1 cellular context compared by ENCODE assay signal in the genomic region with DNA sequence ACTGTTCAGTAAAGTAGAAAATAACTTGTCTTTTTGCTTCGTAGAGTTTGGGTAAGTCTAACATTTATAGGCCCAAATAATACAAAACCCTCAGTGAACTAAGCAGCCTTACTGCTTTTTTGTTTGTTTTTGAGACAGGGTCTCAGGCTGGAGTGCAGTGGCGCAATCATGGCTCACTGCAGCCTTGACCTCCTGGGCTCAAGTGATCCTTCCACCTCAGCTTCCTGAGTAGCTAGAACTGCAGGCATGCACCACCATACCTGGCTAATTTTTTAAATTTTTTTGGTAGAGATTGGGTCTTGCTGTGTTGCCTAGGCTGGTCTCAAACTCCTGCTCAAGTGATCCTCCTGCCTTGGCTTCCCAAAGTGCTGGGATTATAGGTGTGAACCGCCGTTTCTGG.
TF ChIP-seq lines count a peak whose summit lies in the region.
"Not testable (repeated sequence)": the region's sequence is repeated elsewhere in the genome, so short reads cannot be mapped to it uniquely, and the experiment has no call there.

No MANE protein-coding gene starts in this region.

TF ChIP-seq in HepG2, 621 proteins besides CTCF, POLR2A, EP300 and RAD21 (continued from another document and continues in another):
- TF ChIP-seq MED13 (CRISPR knock-in tag; IDR thresholded peaks at IDR 0.05) (peak; percentile 37; the same call in 1 of the 2 replicates), HMG20A (CRISPR knock-in tag; IDR thresholded peaks at IDR 0.05; ENCODE audit: borderline replicate concordance) (peak; percentile 82; the same call in 1 of the 2 replicates), ISL2 (CRISPR knock-in tag; IDR thresholded peaks at IDR 0.05) (peak; percentile 65), MTA1 (CRISPR knock-in tag; IDR thresholded peaks at IDR 0.05; ENCODE audit: borderline replicate concordance) (0 out of 2 replicates have a peak, but pooled peaks have one; percentile 46), ZNF580 (CRISPR knock-in tag; IDR thresholded peaks at IDR 0.05; ENCODE audit: borderline replicate concordance, low read depth) (peak; percentile 51; the same call in 1 of the 2 replicates), KAT7 (CRISPR knock-in tag; IDR thresholded peaks at IDR 0.05; ENCODE audit: borderline replicate concordance) (peak; percentile 88), GATAD2A (CRISPR knock-in tag; IDR thresholded peaks at IDR 0.05) (peak; percentile 94), ZNF124 (CRISPR knock-in tag; IDR thresholded peaks at IDR 0.05) (peak; percentile 50; the same call in 1 of the 2 replicates), ZNF644 (CRISPR knock-in tag; IDR thresholded peaks at IDR 0.05; ENCODE audit: low read depth) (peak; percentile 50; the same call in 1 of the 2 replicates), FOXA1 (CRISPR knock-in tag; IDR thresholded peaks at IDR 0.05) (peak; percentile 57; the same call in 1 of the 2 replicates), IKZF5 (CRISPR knock-in tag; IDR thresholded peaks at IDR 0.05) (peak; percentile 58; the same call in 1 of the 2 replicates), RARA (CRISPR knock-in tag; IDR thresholded peaks at IDR 0.05) (peak; percentile 88), FOXA3 (CRISPR knock-in tag; IDR thresholded peaks at IDR 0.05) (peak; percentile 70; the same call in 1 of the 2 replicates), FOXP1 (CRISPR knock-in tag; IDR thresholded peaks at IDR 0.05) (peak; percentile 25), IRF2 (CRISPR knock-in tag; IDR thresholded peaks at IDR 0.05) (peak; percentile 57; the same call in 1 of the 2 replicates), DPF2 (CRISPR knock-in tag; IDR thresholded peaks at IDR 0.05; ENCODE audit: borderline replicate concordance, low read depth) (peak; percentile 85), ZBTB7A (CRISPR knock-in tag; IDR thresholded peaks at IDR 0.05) (peak; percentile 95), ZNF7 (CRISPR knock-in tag; IDR thresholded peaks at IDR 0.05) (peak; percentile 64), ZNF362 (CRISPR knock-in tag; IDR thresholded peaks at IDR 0.05; ENCODE audit: borderline replicate concordance) (peak; percentile 36; the same call in 1 of the 2 replicates), TEAD3 (CRISPR knock-in tag; optimal IDR thresholded peaks at IDR 0.05; ENCODE audit: borderline replicate concordance) (peak; percentile 87), PITX1 (CRISPR knock-in tag; IDR thresholded peaks at IDR 0.05) (peak; percentile 77), ZFY (CRISPR knock-in tag; IDR thresholded peaks at IDR 0.05) (peak; percentile 17; the same call in 1 of the 2 replicates), CEBPB (IDR thresholded peaks at IDR 0.05; ENCODE audit: borderline replicate concordance, low read depth, low read length) (peak; percentile 71; the same call in 1 of the 2 replicates), KLF16 (CRISPR knock-in tag; IDR thresholded peaks at IDR 0.05) (0 out of 4 replicates have a peak, but pooled peaks of 1 of the 2 experiments have one; percentile 49), SOX13 (IDR thresholded peaks at IDR 0.05) (0 out of 2 replicates have a peak, but pooled peaks have one; percentile 37), SOX13 (CRISPR knock-in tag; conservative IDR thresholded peaks at IDR 0.05 in 1 of 2, IDR thresholded peaks at IDR 0.05 in 1 of 2) (peak in 1 of 2 experiments; percentile 73; a peak in 2 of 4 replicates), NR2F1 (CRISPR knock-in tag; IDR thresholded peaks at IDR 0.05) (peak; percentile 86 to 93), SIX1 (CRISPR knock-in tag; IDR thresholded peaks at IDR 0.05; ENCODE audit: borderline replicate concordance) (peak; percentile 51; the same call in 1 of the 2 replicates), REPIN1 (CRISPR knock-in tag; IDR thresholded peaks at IDR 0.05; ENCODE audit: borderline replicate concordance, low read depth) (peak; percentile 41; the same call in 1 of the 2 replicates), NONO (CRISPR knock-in tag; conservative IDR thresholded peaks at IDR 0.05) (0 out of 2 replicates have a peak, but pooled peaks have one; percentile 25), HOXD1 (CRISPR knock-in tag; IDR thresholded peaks at IDR 0.05) (0 out of 2 replicates have a peak, but pooled peaks have one; percentile 22), KAT8 (CRISPR knock-in tag; IDR thresholded peaks at IDR 0.05) (0 out of 2 replicates have a peak, but pooled peaks have one; percentile 30), ZNF788 (CRISPR knock-in tag; IDR thresholded peaks at IDR 0.05; ENCODE audit: borderline replicate concordance) (peak; percentile 49; the same call in 1 of the 2 replicates), ETV5 (CRISPR knock-in tag; IDR thresholded peaks at IDR 0.05; ENCODE audit: borderline replicate concordance) (peak; percentile 70; the same call in 1 of the 2 replicates), ZNF331 (CRISPR knock-in tag; IDR thresholded peaks at IDR 0.05) (peak; percentile 29; the same call in 1 of the 2 replicates), GABPB1 (CRISPR knock-in tag; IDR thresholded peaks at IDR 0.05) (peak; percentile 37; the same call in 1 of the 2 replicates)
- TF ChIP-seq, protein P1, sequence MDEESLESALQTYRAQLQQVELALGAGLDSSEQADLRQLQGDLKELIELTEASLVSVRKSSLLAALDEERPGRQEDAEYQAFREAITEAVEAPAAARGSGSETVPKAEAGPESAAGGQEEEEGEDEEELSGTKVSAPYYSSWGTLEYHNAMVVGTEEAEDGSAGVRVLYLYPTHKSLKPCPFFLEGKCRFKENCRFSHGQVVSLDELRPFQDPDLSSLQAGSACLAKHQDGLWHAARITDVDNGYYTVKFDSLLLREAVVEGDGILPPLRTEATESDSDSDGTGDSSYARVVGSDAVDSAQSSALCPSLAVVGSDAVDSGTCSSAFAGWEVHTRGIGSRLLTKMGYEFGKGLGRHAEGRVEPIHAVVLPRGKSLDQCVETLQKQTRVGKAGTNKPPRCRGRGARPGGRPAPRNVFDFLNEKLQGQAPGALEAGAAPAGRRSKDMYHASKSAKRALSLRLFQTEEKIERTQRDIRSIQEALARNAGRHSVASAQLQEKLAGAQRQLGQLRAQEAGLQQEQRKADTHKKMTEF (CRISPR knock-in tag; IDR thresholded peaks at IDR 0.05), result peak; percentile 35; the same call in 1 of the 2 replicates
- TF ChIP-seq, protein P2, sequence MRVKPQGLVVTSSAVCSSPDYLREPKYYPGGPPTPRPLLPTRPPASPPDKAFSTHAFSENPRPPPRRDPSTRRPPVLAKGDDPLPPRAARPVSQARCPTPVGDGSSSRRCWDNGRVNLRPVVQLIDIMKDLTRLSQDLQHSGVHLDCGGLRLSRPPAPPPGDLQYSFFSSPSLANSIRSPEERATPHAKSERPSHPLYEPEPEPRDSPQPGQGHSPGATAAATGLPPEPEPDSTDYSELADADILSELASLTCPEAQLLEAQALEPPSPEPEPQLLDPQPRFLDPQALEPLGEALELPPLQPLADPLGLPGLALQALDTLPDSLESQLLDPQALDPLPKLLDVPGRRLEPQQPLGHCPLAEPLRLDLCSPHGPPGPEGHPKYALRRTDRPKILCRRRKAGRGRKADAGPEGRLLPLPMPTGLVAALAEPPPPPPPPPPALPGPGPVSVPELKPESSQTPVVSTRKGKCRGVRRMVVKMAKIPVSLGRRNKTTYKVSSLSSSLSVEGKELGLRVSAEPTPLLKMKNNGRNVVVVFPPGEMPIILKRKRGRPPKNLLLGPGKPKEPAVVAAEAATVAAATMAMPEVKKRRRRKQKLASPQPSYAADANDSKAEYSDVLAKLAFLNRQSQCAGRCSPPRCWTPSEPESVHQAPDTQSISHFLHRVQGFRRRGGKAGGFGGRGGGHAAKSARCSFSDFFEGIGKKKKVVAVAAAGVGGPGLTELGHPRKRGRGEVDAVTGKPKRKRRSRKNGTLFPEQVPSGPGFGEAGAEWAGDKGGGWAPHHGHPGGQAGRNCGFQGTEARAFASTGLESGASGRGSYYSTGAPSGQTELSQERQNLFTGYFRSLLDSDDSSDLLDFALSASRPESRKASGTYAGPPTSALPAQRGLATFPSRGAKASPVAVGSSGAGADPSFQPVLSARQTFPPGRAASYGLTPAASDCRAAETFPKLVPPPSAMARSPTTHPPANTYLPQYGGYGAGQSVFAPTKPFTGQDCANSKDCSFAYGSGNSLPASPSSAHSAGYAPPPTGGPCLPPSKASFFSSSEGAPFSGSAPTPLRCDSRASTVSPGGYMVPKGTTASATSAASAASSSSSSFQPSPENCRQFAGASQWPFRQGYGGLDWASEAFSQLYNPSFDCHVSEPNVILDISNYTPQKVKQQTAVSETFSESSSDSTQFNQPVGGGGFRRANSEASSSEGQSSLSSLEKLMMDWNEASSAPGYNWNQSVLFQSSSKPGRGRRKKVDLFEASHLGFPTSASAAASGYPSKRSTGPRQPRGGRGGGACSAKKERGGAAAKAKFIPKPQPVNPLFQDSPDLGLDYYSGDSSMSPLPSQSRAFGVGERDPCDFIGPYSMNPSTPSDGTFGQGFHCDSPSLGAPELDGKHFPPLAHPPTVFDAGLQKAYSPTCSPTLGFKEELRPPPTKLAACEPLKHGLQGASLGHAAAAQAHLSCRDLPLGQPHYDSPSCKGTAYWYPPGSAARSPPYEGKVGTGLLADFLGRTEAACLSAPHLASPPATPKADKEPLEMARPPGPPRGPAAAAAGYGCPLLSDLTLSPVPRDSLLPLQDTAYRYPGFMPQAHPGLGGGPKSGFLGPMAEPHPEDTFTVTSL (CRISPR knock-in tag; IDR thresholded peaks at IDR 0.05; ENCODE audit: borderline replicate concordance), result peak; percentile 84; the same call in 1 of the 2 replicates
- not testable (repeated sequence) for TF ChIP-seq FOXA1, FOXP1, NONO (IDR thresholded peaks at IDR 0.05)
- TF ChIP-seq, protein P3, sequence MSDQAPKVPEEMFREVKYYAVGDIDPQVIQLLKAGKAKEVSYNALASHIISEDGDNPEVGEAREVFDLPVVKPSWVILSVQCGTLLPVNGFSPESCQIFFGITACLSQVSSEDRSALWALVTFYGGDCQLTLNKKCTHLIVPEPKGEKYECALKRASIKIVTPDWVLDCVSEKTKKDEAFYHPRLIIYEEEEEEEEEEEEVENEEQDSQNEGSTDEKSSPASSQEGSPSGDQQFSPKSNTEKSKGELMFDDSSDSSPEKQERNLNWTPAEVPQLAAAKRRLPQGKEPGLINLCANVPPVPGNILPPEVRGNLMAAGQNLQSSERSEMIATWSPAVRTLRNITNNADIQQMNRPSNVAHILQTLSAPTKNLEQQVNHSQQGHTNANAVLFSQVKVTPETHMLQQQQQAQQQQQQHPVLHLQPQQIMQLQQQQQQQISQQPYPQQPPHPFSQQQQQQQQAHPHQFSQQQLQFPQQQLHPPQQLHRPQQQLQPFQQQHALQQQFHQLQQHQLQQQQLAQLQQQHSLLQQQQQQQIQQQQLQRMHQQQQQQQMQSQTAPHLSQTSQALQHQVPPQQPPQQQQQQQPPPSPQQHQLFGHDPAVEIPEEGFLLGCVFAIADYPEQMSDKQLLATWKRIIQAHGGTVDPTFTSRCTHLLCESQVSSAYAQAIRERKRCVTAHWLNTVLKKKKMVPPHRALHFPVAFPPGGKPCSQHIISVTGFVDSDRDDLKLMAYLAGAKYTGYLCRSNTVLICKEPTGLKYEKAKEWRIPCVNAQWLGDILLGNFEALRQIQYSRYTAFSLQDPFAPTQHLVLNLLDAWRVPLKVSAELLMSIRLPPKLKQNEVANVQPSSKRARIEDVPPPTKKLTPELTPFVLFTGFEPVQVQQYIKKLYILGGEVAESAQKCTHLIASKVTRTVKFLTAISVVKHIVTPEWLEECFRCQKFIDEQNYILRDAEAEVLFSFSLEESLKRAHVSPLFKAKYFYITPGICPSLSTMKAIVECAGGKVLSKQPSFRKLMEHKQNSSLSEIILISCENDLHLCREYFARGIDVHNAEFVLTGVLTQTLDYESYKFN (CRISPR knock-in tag; conservative IDR thresholded peaks at IDR 0.05), result peak; percentile 86
- TF ChIP-seq, protein P4, sequence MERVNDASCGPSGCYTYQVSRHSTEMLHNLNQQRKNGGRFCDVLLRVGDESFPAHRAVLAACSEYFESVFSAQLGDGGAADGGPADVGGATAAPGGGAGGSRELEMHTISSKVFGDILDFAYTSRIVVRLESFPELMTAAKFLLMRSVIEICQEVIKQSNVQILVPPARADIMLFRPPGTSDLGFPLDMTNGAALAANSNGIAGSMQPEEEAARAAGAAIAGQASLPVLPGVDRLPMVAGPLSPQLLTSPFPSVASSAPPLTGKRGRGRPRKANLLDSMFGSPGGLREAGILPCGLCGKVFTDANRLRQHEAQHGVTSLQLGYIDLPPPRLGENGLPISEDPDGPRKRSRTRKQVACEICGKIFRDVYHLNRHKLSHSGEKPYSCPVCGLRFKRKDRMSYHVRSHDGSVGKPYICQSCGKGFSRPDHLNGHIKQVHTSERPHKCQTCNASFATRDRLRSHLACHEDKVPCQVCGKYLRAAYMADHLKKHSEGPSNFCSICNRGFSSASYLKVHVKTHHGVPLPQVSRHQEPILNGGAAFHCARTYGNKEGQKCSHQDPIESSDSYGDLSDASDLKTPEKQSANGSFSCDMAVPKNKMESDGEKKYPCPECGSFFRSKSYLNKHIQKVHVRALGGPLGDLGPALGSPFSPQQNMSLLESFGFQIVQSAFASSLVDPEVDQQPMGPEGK (CRISPR knock-in tag; IDR thresholded peaks at IDR 0.05), result peak; percentile 40; the same call in 1 of the 2 replicates
- TF ChIP-seq, protein P5, sequence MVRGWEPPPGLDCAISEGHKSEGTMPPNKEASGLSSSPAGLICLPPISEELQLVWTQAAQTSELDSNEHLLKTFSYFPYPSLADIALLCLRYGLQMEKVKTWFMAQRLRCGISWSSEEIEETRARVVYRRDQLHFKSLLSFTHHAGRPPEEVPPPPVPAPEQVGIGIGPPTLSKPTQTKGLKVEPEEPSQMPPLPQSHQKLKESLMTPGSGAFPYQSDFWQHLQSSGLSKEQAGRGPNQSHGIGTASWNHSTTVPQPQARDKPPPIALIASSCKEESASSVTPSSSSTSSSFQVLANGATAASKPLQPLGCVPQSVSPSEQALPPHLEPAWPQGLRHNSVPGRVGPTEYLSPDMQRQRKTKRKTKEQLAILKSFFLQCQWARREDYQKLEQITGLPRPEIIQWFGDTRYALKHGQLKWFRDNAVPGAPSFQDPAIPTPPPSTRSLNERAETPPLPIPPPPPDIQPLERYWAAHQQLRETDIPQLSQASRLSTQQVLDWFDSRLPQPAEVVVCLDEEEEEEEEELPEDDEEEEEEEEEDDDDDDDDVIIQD (CRISPR knock-in tag; IDR thresholded peaks at IDR 0.05; ENCODE audit: low read depth), result peak; percentile 16; the same call in 1 of the 2 replicates
